21 cellular contexts compared by ENCODE assay signal in the genomic region with DNA sequence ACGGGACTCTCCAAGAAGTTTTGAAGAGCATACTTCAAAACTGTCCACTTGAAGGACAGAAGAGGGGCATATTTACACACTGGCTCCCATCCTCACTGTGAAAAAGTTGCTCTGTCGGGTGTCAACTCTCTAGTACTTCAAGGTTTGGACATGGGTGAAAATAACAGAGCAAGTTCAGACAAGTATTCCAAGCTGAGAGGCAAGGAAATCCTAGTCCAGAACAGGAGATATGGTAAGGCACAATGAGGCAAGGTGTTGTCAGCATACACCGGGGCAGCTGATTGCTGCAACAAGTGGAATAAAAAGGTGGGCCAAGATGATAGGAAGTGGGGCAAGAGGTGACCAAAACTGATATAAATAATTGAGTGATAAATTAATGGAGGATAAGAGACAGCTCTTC. TPM values are rescaled to one million over a fixed set of nuclear protein-coding genes. Genes with fewer than 3 reads are reported as not detected.
DNase-seq lines count a peak whose midpoint lies in the region; ATAC-seq and TF ChIP-seq lines count a peak whose summit lies in the region.
"Had no signal": no experiment of that assay in that cellular context is flagged by ENCODE, and none has a peak within 500 bp of the region (broad histone marks: within the 10 kb centered on the region; RNA-seq: fewer than 3 reads in every experiment).

No MANE protein-coding gene starts in this region.

- no peak overlapping the region for H3K4me3 Mint-ChIP-seq in stimulated activated naive CD8-positive, alpha-beta T cell treated with anti-CD3 and anti-CD28 coated beads, Interleukin-15, amount 100 ng/mL, for 72 hours
- H3K4me3 Mint-ChIP-seq: B cell; CD8-positive, alpha-beta T cell; GM23338; HFFc6; IgD-negative memory B cell had no signal

- dilution Hi-C loops in mammary epithelial cell (cut with HindIII; ENCODE audit: low sequenced_read_pairs): no loop called here

- in situ Hi-C loops in mammary epithelial cell (cut with MboI; ENCODE audit: low sequenced_read_pairs in 2 of 2): no loop called here

- peak overlapping the region; percentile 1 to 79 for H3K27ac Mint-ChIP-seq in stimulated activated naive CD8-positive, alpha-beta T cell treated with anti-CD3 and anti-CD28 coated beads, Interleukin-15, amount 100 ng/mL, for 72 hours
- H3K27ac Mint-ChIP-seq: B cell; CD8-positive, alpha-beta T cell; GM23338; HFFc6; IgD-negative memory B cell had no signal

- no peaks in the 10 kb centered on the region for H3K9me3 ChIP-seq in mammary epithelial cell (replicated peaks; ENCODE audit: insufficient read depth, low read length)
- H3K9me3 ChIP-seq: BLaER1 treated with 17β-estradiol and CSF1 and Interleukin-3, amounts not matched to agents 10 nM and 100 nM had no signal

- TF ChIP-seq CTCF in mammary epithelial cell (conservative IDR thresholded peaks at IDR 0.05 in 1 of 2, IDR thresholded peaks at IDR 0.05 in 1 of 2; ENCODE audit: extremely low read depth in 1 of 2, insufficient read depth in 1 of 2, low read depth in 1 of 2, low read length in 2 of 2): no peak

- WGBS in mammary epithelial cell (ENCODE audit: low coverage, missing lambda C conversion rate): 44% methylated on average over 3 of the region's 3 CpGs

- H3K27me3 ChIP-seq in mammary epithelial cell (ENCODE audit: insufficient read depth, low read length): no peaks in the 10 kb centered on the region
- H3K27me3 ChIP-seq: BLaER1 treated with 17β-estradiol and CSF1 and Interleukin-3, amounts not matched to agents 10 nM and 100 nM had no signal

- H3K4me1 ChIP-seq in mammary epithelial cell (ENCODE audit: insufficient read depth, low read length): no peaks in the 10 kb centered on the region

- no peak for ATAC-seq in stimulated activated naive CD8-positive, alpha-beta T cell treated with anti-CD3 and anti-CD28 coated beads, Interleukin-15, amount 100 ng/mL, for 72 hours
- ATAC-seq in stimulated activated naive CD8-positive, alpha-beta T cell treated with anti-CD3 and anti-CD28 coated beads, Interleukin-15, Interleukin-2, amounts not matched to agents 100 U/mL and 50 U/mL, for 24 hours: no peak
- ATAC-seq in esophagus mucosa: peak; percentile 4
- no peak for ATAC-seq in HG03196 (IDR thresholded peaks at IDR 0.05; ENCODE audit: unreplicated experiment)
- ATAC-seq: CD8-positive, alpha-beta T cell; GM12878; GM23338; HepG2 had no signal

- intact Hi-C loops in mammary epithelial cell (cut with micrococcal nuclease): no loop called here

- CTCF ChIA-PET in mammary epithelial cell (lab: Charles Lee; ENCODE audit: low non-redundant PET): no interaction called here

- no peak overlapping the region for H3K4me2 ChIP-seq in mammary epithelial cell (ENCODE audit: insufficient read depth, low read depth, low read length)
- H3K4me2 ChIP-seq: BLaER1 treated with 17β-estradiol and CSF1 and Interleukin-3, amounts not matched to agents 10 nM and 100 nM; GM23338 had no signal

- no peaks in the 10 kb centered on the region for H3K27me3 Mint-ChIP-seq in stimulated activated naive CD8-positive, alpha-beta T cell treated with anti-CD3 and anti-CD28 coated beads, Interleukin-15, amount 100 ng/mL, for 72 hours
- H3K27me3 Mint-ChIP-seq: B cell, IgD-negative memory B cell had no signal

- no peaks in the 10 kb centered on the region for H3K36me3 ChIP-seq in mammary epithelial cell (ENCODE audit: insufficient read depth, low read length)
- H3K36me3 ChIP-seq: BLaER1 treated with 17β-estradiol and CSF1 and Interleukin-3, amounts not matched to agents 10 nM and 100 nM had no signal

- DNase-seq in stimulated activated naive CD8-positive, alpha-beta T cell treated with anti-CD3 and anti-CD28 coated beads, Interleukin-15, amount 100 ng/mL, for 72 hours: no peak
- no peak for DNase-seq in stimulated activated naive CD8-positive, alpha-beta T cell treated with anti-CD3 and anti-CD28 coated beads, Interleukin-15, Interleukin-2, amounts not matched to agents 100 U/mL and 50 U/mL, for 24 hours
- DNase-seq in mammary epithelial cell (peak; percentile 29), RKO (ENCODE audit: low spot score) (no peak), HK-2 (ENCODE audit: unreplicated experiment) (no peak)
- DNase-seq: CD8-positive, alpha-beta T cell; COR-L47; DMS 273 treated with DMSO at 0.1 percent for 48 hours; DMS53; DND-41; EL; HCEC 1CT; HFFc6 had no signal

- no peak overlapping the region for H3K9ac ChIP-seq in mammary epithelial cell (ENCODE audit: insufficient read depth, low read length)
- H3K9ac ChIP-seq: BLaER1 treated with 17β-estradiol and CSF1 and Interleukin-3, amounts not matched to agents 10 nM and 100 nM had no signal

- H2AFZ ChIP-seq in mammary epithelial cell (ENCODE audit: low read depth, low read length): peak overlapping the region; percentile 70
- H2AFZ ChIP-seq: GM23338 had no signal

- no peaks in the 10 kb centered on the region for H3K9me3 Mint-ChIP-seq in stimulated activated naive CD8-positive, alpha-beta T cell treated with anti-CD3 and anti-CD28 coated beads, Interleukin-15, amount 100 ng/mL, for 72 hours
- H3K9me3 Mint-ChIP-seq: CD8-positive, alpha-beta T cell; GM23338; HFFc6; IgD-negative memory B cell had no signal

- BruUV-seq in mammary epithelial cell (replicated peaks; lab: Mats Ljungman, UMichigan): no TSS peak

- no peaks in the 10 kb centered on the region for H3K79me2 ChIP-seq in mammary epithelial cell (ENCODE audit: insufficient read depth, low read length)

- H3K4me3 ChIP-seq in mammary epithelial cell (replicated peaks in 1 of 3; ENCODE audit: insufficient read depth in 1 of 3, low read depth in 2 of 3, low read length in 3 of 3): no peak overlapping the region
- H3K4me3 ChIP-seq: BLaER1 treated with 17β-estradiol and CSF1 and Interleukin-3, amounts not matched to agents 10 nM and 100 nM; GM12878; GM23338 had no signal

- no peaks in the 10 kb centered on the region for H3K4me1 Mint-ChIP-seq in stimulated activated naive CD8-positive, alpha-beta T cell treated with anti-CD3 and anti-CD28 coated beads, Interleukin-15, amount 100 ng/mL, for 72 hours
- H3K4me1 Mint-ChIP-seq: GM23338, IgD-negative memory B cell had no signal

- H3K27ac ChIP-seq in mammary epithelial cell (ENCODE audit: insufficient read depth, low read depth, low read length): no peak overlapping the region
- H3K27ac ChIP-seq: BLaER1 treated with 17β-estradiol and CSF1 and Interleukin-3, amounts not matched to agents 10 nM and 100 nM had no signal

- H4K20me1 ChIP-seq in mammary epithelial cell (ENCODE audit: insufficient read depth, low read length): no peaks in the 10 kb centered on the region
- H4K20me1 ChIP-seq: BLaER1 treated with 17β-estradiol and CSF1 and Interleukin-3, amounts not matched to agents 10 nM and 100 nM had no signal

RNA-seq across cellular contexts. Expression of gene TFDP2, which starts 4.8 kb away (rescaled TPM):
- total RNA-seq in mammary epithelial cell (10 to 100 TPM; 28.6 to 48.5 TPM), esophagus mucosa (20.8 TPM)
- 26.8 TPM for polyA plus RNA-seq in mammary epithelial cell
- polyA minus RNA-seq in mammary epithelial cell: 25.3 TPM
